ENCODE assay signal across 11 cellular contexts in the genomic region with DNA sequence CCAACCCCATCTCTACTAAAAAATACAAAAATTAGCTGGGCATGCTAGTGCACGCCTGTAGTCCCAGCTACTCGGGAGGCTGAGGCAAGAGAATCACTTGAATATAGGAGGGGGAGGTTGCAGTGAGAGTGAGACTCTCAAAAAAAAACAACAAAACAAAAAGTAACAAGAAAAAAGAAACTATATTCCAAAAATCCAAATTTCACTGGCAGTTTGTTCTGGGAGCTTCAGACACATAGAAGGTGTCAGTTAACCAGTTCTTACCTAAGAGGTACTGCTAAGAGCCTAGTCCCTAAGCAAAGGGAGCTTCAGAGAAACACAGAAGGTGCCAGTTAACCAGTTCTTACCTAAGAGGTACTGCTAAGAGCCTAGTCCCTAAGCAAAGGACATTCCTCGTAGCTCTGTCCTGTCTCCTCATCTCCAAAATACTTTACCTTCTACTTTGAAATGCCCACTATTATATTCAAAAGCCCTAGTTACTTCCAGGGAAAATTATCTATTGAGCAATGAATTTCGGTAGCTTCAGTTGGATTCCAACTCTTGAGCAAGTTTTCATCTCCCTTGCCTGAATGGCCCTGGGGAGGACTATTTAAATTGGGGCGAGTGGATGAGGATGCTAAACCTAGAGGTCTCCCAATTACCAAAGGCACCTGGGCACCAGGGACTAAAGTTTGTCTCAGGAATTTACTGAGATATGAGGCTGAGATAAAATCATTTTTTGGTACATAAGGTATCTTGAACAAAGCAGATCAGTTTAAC. TPM values are rescaled to one million over a fixed set of nuclear protein-coding genes. Genes with fewer than 3 reads are reported as not detected.
DNase-seq lines count a peak whose midpoint lies in the region; ATAC-seq and TF ChIP-seq lines count a peak whose summit lies in the region.
"Had no signal": no experiment of that assay in that cellular context is flagged by ENCODE, and none has a peak within 500 bp of the region (broad histone marks: within the 10 kb centered on the region; RNA-seq: fewer than 3 reads in every experiment).

No MANE protein-coding gene starts in this region.

- peak overlapping the region; percentile 58; the same call in 1 of the 2 replicates for H3K4me3 ChIP-seq in BJ (ENCODE audit: low read depth, low read length)
- peak overlapping the region; percentile 94 for H3K4me3 ChIP-seq in GM23338

- H3K27ac Mint-ChIP-seq in GM23338 (no peak overlapping the region), memory B cell (peak overlapping the region; percentile 57)
- H3K27ac Mint-ChIP-seq in activated naive CD8-positive, alpha-beta T cell treated with anti-CD3 and anti-CD28 coated beads, Interleukin-2, amount 50 U/mL, for 24 hours = peak overlapping the region; percentile 87

- peaks cover 6% of the 10 kb centered on the region for H3K36me3 ChIP-seq in BJ (ENCODE audit: control insufficient read depth, insufficient read depth, low read length)
- peaks cover 8% of the 10 kb centered on the region; the same call in 1 of the 2 replicates for H3K36me3 ChIP-seq in GM23338 (ENCODE audit: insufficient read depth)
- H3K36me3 ChIP-seq: thyroid gland had no signal

- 0 out of 2 replicates have a peak, but pooled peaks cover 6% of the 10 kb centered on the region for H3F3A ChIP-seq in GM23338 (replicated peaks; ENCODE audit: low read depth)

- POLR2A ChIA-PET in BJ (lab: Charles Lee) = interaction anchor here (0.7 to 1.1 kb wide), 2 partner anchors 28 to 83 kb away, joined by 3 to 4 read pairs; a partner anchor contains a TSS

- H3K27me3 Mint-ChIP-seq in GM23338 (ENCODE audit: insufficient read depth, low read depth, poor library complexity) (peaks cover 30% of the 10 kb centered on the region), memory B cell (no peaks in the 10 kb centered on the region)
- peaks cover 6% of the 10 kb centered on the region for H3K27me3 Mint-ChIP-seq in activated naive CD8-positive, alpha-beta T cell treated with anti-CD3 and anti-CD28 coated beads, Interleukin-2, amount 50 U/mL, for 24 hours

- peaks cover 11% of the 10 kb centered on the region; the same call in 1 of the 2 replicates for H4K20me1 ChIP-seq in GM23338 (replicated peaks; ENCODE audit: insufficient read depth)

- CTCF ChIA-PET in BJ (lab: Yijun Ruan, JAX) = no interaction called here

- no peak overlapping the region for H3K27ac ChIP-seq in GM23338 (ENCODE audit: low read depth)

- H3K79me2 ChIP-seq in GM23338 (replicated peaks; ENCODE audit: insufficient read depth) = peaks cover 77% of the 10 kb centered on the region

- no peak for TF ChIP-seq CTCF in BJ (IDR thresholded peaks at IDR 0.05; ENCODE audit: insufficient read depth, low read depth, low read length)
- TF ChIP-seq CTCF in GM23338 (conservative IDR thresholded peaks at IDR 0.05; ENCODE audit: low read depth in 2 of 2) = no peak

- peaks cover 51% of the 10 kb centered on the region for H3K36me3 Mint-ChIP-seq in GM23338 (ENCODE audit: low read depth)
- peaks cover 25% of the 10 kb centered on the region for H3K36me3 Mint-ChIP-seq in activated naive CD8-positive, alpha-beta T cell treated with anti-CD3 and anti-CD28 coated beads, Interleukin-2, amount 50 U/mL, for 24 hours (ENCODE audit: low read depth)
- H3K36me3 Mint-ChIP-seq in memory B cell = peaks cover 46% of the 10 kb centered on the region

- ATAC-seq in GM23338 = no peak
- ATAC-seq in activated naive CD8-positive, alpha-beta T cell treated with anti-CD3 and anti-CD28 coated beads, Interleukin-2, amount 50 U/mL, for 24 hours = no peak
- no peak for ATAC-seq in memory B cell (ENCODE audit: low read depth)
- no peak for ATAC-seq in GM21390 (IDR thresholded peaks at IDR 0.05; ENCODE audit: unreplicated experiment)
- ATAC-seq in HG02970 (IDR thresholded peaks at IDR 0.05; ENCODE audit: low FRiP score, unreplicated experiment) = no peak

- H3K4me3 Mint-ChIP-seq in GM23338 (peak overlapping the region; percentile 100; the same call in 2 of the 3 replicates), memory B cell (peak overlapping the region; percentile 97)
- H3K4me3 Mint-ChIP-seq in activated naive CD8-positive, alpha-beta T cell treated with anti-CD3 and anti-CD28 coated beads, Interleukin-2, amount 50 U/mL, for 24 hours = peak overlapping the region; percentile 91

- H3K9me2 ChIP-seq in GM23338 (ENCODE audit: insufficient read depth) = no peaks in the 10 kb centered on the region

- H2AFZ ChIP-seq in GM23338 = no peak overlapping the region

- no peaks in the 10 kb centered on the region for H3K27me3 ChIP-seq in BJ (ENCODE audit: control insufficient read depth, insufficient read depth, low read length)
- H3K27me3 ChIP-seq in GM23338 (ENCODE audit: insufficient read depth) = no peaks in the 10 kb centered on the region
- H3K27me3 ChIP-seq: thyroid gland had no signal

- H3K4me1 ChIP-seq in GM23338 (ENCODE audit: insufficient read depth) = no peaks in the 10 kb centered on the region

- DNase-seq in BJ (ENCODE audit: low read depth) (no peak), GM23338 (ENCODE audit: low spot score) (no peak), memory B cell (ENCODE audit: low spot score in 2 of 2) (no peak), NCI-H1048 (lab: John Stamatoyannopoulos, UW) (no peak), midbrain (lab: John Stamatoyannopoulos, UW) (no peak)
- no peak for DNase-seq in activated naive CD8-positive, alpha-beta T cell treated with anti-CD3 and anti-CD28 coated beads, Interleukin-2, amount 50 U/mL, for 24 hours
- DNase-seq: occipital lobe; stimulated activated CD4-positive, alpha-beta T cell treated with anti-CD3 and anti-CD28 coated beads, Interleukin-4, amount 100 ng/mL, for 1 hour; thyroid gland had no signal

- H3K9me3 Mint-ChIP-seq in GM23338 = peaks cover 16% of the 10 kb centered on the region
- peaks cover 3% of the 10 kb centered on the region for H3K9me3 Mint-ChIP-seq in activated naive CD8-positive, alpha-beta T cell treated with anti-CD3 and anti-CD28 coated beads, Interleukin-2, amount 50 U/mL, for 24 hours
- H3K9me3 Mint-ChIP-seq in memory B cell = no peaks in the 10 kb centered on the region

- H3K4me1 Mint-ChIP-seq in GM23338 (peaks cover 15% of the 10 kb centered on the region), memory B cell (peaks cover 41% of the 10 kb centered on the region)
- H3K4me1 Mint-ChIP-seq in activated naive CD8-positive, alpha-beta T cell treated with anti-CD3 and anti-CD28 coated beads, Interleukin-2, amount 50 U/mL, for 24 hours = peaks cover 59% of the 10 kb centered on the region

- 0 out of 2 replicates have a peak overlapping the region, but pooled peaks have one; percentile 87 for H3K4me2 ChIP-seq in GM23338

TF ChIP-seq in GM23338, 12 proteins besides CTCF, POLR2A, EP300 and RAD21 (continues in another document):
- TF ChIP-seq REST (IDR thresholded peaks at IDR 0.05; ENCODE audit: unreplicated experiment) = no peak
- no peak for TF ChIP-seq STAT1 (IDR thresholded peaks at IDR 0.05; ENCODE audit: unreplicated experiment)
- TF ChIP-seq CREB1 (CRISPR knock-in tag; IDR thresholded peaks at IDR 0.05; ENCODE audit: low read depth) = no peak
- no peak for TF ChIP-seq EZH2 (IDR thresholded peaks at IDR 0.05; ENCODE audit: low read depth, unreplicated experiment)
- no peak for TF ChIP-seq JUNB (IDR thresholded peaks at IDR 0.05; ENCODE audit: unreplicated experiment)
- no peak for TF ChIP-seq ETS1 (IDR thresholded peaks at IDR 0.05)
- no peak for TF ChIP-seq ZNF331 (CRISPR knock-in tag; IDR thresholded peaks at IDR 0.05; ENCODE audit: low read depth)
- TF ChIP-seq NANOG (IDR thresholded peaks at IDR 0.05; ENCODE audit: borderline replicate concordance) = no peak

RNA-seq across cellular contexts. Expression of gene HFE, which starts 41.0 kb away (rescaled TPM):
- 23.5 and 24.3 TPM in 2 replicates for polyA plus RNA-seq in BJ (2011; rRNA removed)
- polyA minus RNA-seq in BJ (2011; rRNA and poly(A)+ RNA removed) = 8.4 and 14.6 TPM in 2 replicates
- 0.63 and 0.78 TPM in 2 replicates for total RNA-seq in GM23338 (2014; rRNA removed; shearing (Covaris generic))
- 0.38 and 0.53 TPM in 2 replicates for polyA plus RNA-seq in GM23338 (2016; fragmentation: Nextera tagmentation; extraction: Ambion mirVana)

Comparison
In these comparisons a context has a peak if more than half of its experiments do, and no peak if none do; other contexts are left out.
1. RNA of gene HFE, which starts 41.0 kb away (polyA plus RNA-seq): 23.5 to 24.3 TPM in BJ; 0.38 to 0.53 TPM in GM23338; every median in the first group is over 10 times any median in the second.
2. Peak in every context shown above with its lines, with median percentiles within 50 percentile points of each other: H3K4me3 Mint-ChIP-seq.